Comparison of ENCODE assay signal across 14 cellular contexts in genomic region chr18:49899647-49900330, GRCh38.
A peak's percentile ranks its signal among the peaks of the same experiment; 100 is the strongest.
DNase-seq lines count a peak whose midpoint lies in the region; ATAC-seq and TF ChIP-seq lines count a peak whose summit lies in the region.
"Had no signal": no experiment of that assay in that cellular context is flagged by ENCODE, and none has a peak within 500 bp of the region (broad histone marks: within the 10 kb centered on the region; RNA-seq: fewer than 3 reads in every experiment).

No MANE protein-coding gene starts in this region.

- POLR2A ChIA-PET in WTC11 (lab: Charles Lee) = no interaction called here

- intact Hi-C loops in head of caudate nucleus (cut with DNase I) = no loop called here

- no peak overlapping the region for H3K4me3 ChIP-seq in retinal pigment epithelial cell (ENCODE audit: low read length)
- H3K4me3 ChIP-seq: gastrocnemius medialis, vagina had no signal

- no peak for ATAC-seq in WTC11
- ATAC-seq in HG03159 (IDR thresholded peaks at IDR 0.05; ENCODE audit: unreplicated experiment) = no peak
- ATAC-seq: gastrocnemius medialis, left cardiac atrium had no signal

- H3K4me3 Mint-ChIP-seq in WTC11 = no peak overlapping the region
- H3K4me3 Mint-ChIP-seq: activated CD4-positive, alpha-beta T cell treated with anti-CD3 and anti-CD28 coated beads, Interleukin-2, amount 10 ng/mL, durations not matched to agents 7 days and 5 days; HFFc6 had no signal

- H3K27me3 Mint-ChIP-seq in WTC11 (ENCODE audit: low read depth) = no peaks in the 10 kb centered on the region

- H3K9me3 Mint-ChIP-seq in WTC11 = no peaks in the 10 kb centered on the region
- H3K9me3 Mint-ChIP-seq: activated CD4-positive, alpha-beta T cell treated with anti-CD3 and anti-CD28 coated beads, Interleukin-2, amount 10 ng/mL, durations not matched to agents 7 days and 5 days; HFFc6 had no signal

- no peak overlapping the region for H3K27ac Mint-ChIP-seq in WTC11
- H3K27ac Mint-ChIP-seq: activated CD4-positive, alpha-beta T cell treated with anti-CD3 and anti-CD28 coated beads, Interleukin-2, amount 10 ng/mL, durations not matched to agents 7 days and 5 days; HFFc6 had no signal

- CTCF ChIA-PET in WTC11 (lab: Charles Lee) = interaction anchor here (0.7 to 1.6 kb wide), 6 partner anchors 12 to 458 kb away, joined by 3 to 4 read pairs (median 3); no protein-coding TSS in a partner anchor

- TF ChIP-seq CTCF in WTC11 (IDR thresholded peaks at IDR 0.05) = no peak
- peak; percentile 48 for TF ChIP-seq CTCF in retinal pigment epithelial cell (conservative IDR thresholded peaks at IDR 0.05; ENCODE audit: low read depth, low read length)

- peaks cover 6% of the 10 kb centered on the region for H3K36me3 Mint-ChIP-seq in WTC11

- DNase-seq in NCI-H748 (lab: John Stamatoyannopoulos, UW; ENCODE audit: unreplicated experiment) (peak; percentile 33), NCI-H748 treated with DMSO at 0.1 percent for 48 hours (lab: John Stamatoyannopoulos, UW) (no peak), NCI-H1694 treated with DMSO at 0.1 percent for 48 hours (lab: John Stamatoyannopoulos, UW) (peak; percentile 40), WTC11 (ENCODE audit: low spot score) (peak; percentile 16), retinal pigment epithelial cell (ENCODE audit: low read depth) (no peak), 8988T (no peak), head of caudate nucleus (no peak)
- DNase-seq: activated CD4-positive, alpha-beta T cell treated with anti-CD3 and anti-CD28 coated beads, Interleukin-2, amount 10 ng/mL, durations not matched to agents 7 days and 5 days; gastrocnemius medialis; HFFc6; left cardiac atrium; T-helper 1 cell had no signal

- 0 out of 2 replicates have a peak, but pooled peaks cover 2% of the 10 kb centered on the region for H3K4me1 Mint-ChIP-seq in WTC11

TF ChIP-seq in WTC11, 78 proteins besides CTCF, POLR2A, EP300 and RAD21:
- TF ChIP-seq SMAD4 (CRISPR knock-in tag; IDR thresholded peaks at IDR 0.05) (no peak), ATF6 (CRISPR knock-in tag; IDR thresholded peaks at IDR 0.05) (no peak), PREB (CRISPR knock-in tag; IDR thresholded peaks at IDR 0.05; ENCODE audit: borderline replicate concordance) (no peak), TEAD1 (CRISPR knock-in tag; IDR thresholded peaks at IDR 0.05) (no peak), TCF7 (CRISPR knock-in tag; IDR thresholded peaks at IDR 0.05; ENCODE audit: low read depth) (no peak), NFYB (CRISPR knock-in tag; conservative IDR thresholded peaks at IDR 0.05; ENCODE audit: low read depth) (no peak), HMGA2 (CRISPR knock-in tag; IDR thresholded peaks at IDR 0.05) (no peak), HMGXB4 (CRISPR knock-in tag; IDR thresholded peaks at IDR 0.05) (no peak), ZNF532 (CRISPR knock-in tag; IDR thresholded peaks at IDR 0.05; ENCODE audit: borderline replicate concordance) (no peak), ZNF232 (CRISPR knock-in tag; IDR thresholded peaks at IDR 0.05) (no peak), RORB (CRISPR knock-in tag; IDR thresholded peaks at IDR 0.05) (no peak), ATF2 (CRISPR knock-in tag; IDR thresholded peaks at IDR 0.05; ENCODE audit: borderline replicate concordance, low read depth) (no peak)

Comparison
In these comparisons a context has a peak if more than half of its experiments do, and no peak if none do; other contexts are left out.
1. DNase-seq: peak in NCI-H748 (single experiment), NCI-H1694 treated with DMSO at 0.1 percent for 48 hours (single experiment) and WTC11 (single experiment); none in NCI-H748 treated with DMSO at 0.1 percent for 48 hours (single experiment), retinal pigment epithelial cell (single experiment), 8988T (single experiment) and head of caudate nucleus (0 of 42).